In the genomic region with DNA sequence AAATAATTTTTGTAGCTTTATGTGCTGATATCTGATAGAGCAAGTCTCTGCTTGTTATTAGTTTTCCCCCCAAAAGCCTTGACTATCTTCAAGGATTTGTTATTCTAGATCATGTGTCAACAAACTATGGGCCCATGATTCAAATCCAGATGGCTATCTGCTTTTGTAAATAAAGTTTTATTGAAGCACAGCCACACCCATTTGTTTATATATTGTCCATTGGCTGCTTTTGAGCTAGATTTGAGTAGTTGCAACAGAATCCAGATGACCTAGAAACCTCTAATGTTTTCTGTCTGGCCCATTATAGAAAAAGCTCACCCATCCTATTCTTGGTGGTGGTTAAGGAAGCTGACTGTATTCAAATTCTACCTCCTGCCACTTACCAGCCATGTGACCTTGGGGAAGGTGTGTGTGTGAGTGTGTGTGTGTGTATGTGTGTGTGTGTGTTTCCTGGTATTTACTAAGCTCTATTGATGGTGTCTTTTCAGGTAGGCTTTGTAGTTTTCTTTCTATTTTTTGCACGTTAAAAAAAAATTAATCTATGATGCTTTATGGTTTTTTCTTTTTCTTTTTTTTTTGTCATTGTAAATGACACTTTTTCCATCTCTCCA, we compare ENCODE assay signal across 1 cellular context.
TF ChIP-seq lines count a peak whose summit lies in the region.

No MANE protein-coding gene starts in this region.

TF ChIP-seq in K562, 482 proteins besides CTCF, POLR2A, EP300 and RAD21:
- peak; percentile 92 for TF ChIP-seq ZBTB40 (IDR thresholded peaks at IDR 0.05)
- TF ChIP-seq ZBTB40 (CRISPR knock-in tag; IDR thresholded peaks at IDR 0.05) = peak; percentile 85
- TF ChIP-seq SMAD1 (IDR thresholded peaks at IDR 0.05; ENCODE audit: low read depth, low read length, partially characterized antibody) = no peak
